ENCODE assay signal across 8 cellular contexts in the genomic region with DNA sequence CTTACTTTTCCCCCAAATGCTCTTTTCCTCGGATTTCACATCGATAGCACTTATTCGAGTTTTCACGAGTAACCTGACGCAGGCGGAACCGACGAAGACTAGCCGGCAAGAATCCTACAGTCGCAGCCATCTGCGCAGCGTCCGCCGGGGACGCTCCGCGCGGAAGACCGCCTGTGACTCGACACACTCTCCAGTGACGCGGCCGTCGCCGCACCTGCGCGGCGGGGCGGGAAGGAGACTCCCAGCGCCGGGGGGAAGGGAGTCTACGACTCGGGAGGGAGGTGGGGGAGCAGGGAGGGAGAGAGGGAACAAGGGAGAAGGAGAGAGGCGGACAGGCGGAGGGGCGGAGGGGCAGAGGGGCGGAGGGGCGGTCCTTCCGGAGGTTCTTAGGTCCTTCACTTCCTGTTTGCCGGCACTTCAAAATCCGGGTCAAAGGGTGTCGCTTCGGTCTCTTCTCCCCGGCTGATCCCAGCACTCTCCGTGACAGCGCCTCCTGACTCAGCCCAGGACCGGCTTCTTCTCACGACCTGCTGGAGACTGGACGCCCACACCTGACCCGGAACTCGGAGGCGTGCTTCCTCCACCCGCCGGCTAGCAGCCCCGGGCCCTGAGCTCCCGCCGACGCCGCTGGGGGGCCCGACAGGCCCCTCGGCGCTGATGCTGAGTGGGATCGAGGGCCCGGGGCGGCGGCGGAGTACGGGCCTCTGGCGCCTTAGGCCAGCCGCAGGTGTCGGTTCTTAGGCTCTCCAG. TPM values are rescaled to one million over a fixed set of nuclear protein-coding genes. Genes with fewer than 3 reads are reported as not detected.
DNase-seq lines count a peak whose midpoint lies in the region; ATAC-seq and TF ChIP-seq lines count a peak whose summit lies in the region.

A gene with protein sequence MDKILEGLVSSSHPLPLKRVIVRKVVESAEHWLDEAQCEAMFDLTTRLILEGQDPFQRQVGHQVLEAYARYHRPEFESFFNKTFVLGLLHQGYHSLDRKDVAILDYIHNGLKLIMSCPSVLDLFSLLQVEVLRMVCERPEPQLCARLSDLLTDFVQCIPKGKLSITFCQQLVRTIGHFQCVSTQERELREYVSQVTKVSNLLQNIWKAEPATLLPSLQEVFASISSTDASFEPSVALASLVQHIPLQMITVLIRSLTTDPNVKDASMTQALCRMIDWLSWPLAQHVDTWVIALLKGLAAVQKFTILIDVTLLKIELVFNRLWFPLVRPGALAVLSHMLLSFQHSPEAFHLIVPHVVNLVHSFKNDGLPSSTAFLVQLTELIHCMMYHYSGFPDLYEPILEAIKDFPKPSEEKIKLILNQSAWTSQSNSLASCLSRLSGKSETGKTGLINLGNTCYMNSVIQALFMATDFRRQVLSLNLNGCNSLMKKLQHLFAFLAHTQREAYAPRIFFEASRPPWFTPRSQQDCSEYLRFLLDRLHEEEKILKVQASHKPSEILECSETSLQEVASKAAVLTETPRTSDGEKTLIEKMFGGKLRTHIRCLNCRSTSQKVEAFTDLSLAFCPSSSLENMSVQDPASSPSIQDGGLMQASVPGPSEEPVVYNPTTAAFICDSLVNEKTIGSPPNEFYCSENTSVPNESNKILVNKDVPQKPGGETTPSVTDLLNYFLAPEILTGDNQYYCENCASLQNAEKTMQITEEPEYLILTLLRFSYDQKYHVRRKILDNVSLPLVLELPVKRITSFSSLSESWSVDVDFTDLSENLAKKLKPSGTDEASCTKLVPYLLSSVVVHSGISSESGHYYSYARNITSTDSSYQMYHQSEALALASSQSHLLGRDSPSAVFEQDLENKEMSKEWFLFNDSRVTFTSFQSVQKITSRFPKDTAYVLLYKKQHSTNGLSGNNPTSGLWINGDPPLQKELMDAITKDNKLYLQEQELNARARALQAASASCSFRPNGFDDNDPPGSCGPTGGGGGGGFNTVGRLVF (plus strand): TSS at position 415 of the 750 bp plus-strand sequence. CDS start 534 bp downstream, outside the sequence.

- H2AFZ ChIP-seq in IMR-90 (replicated peaks; ENCODE audit: low read length, poor library complexity), result peak within 1 kb of the TSS; percentile 94

- H3K4me1 ChIP-seq in IMR-90 (ENCODE audit: control insufficient read depth, insufficient read depth, low read length) (no peaks in the 10 kb centered on the region), mucosa of rectum (ENCODE audit: control insufficient read depth in 2 of 2, insufficient read depth in 2 of 2, low read length in 2 of 2) (peaks cover 24 to 25% of the 10 kb centered on the region in 2 donors)

- peak within 1 kb of the TSS; percentile 99 for H3K4me2 ChIP-seq in IMR-90 (ENCODE audit: low read depth, low read length)

- peak; percentile 88 for TF ChIP-seq POLR2A in IMR-90 (IDR thresholded peaks at IDR 0.05; ENCODE audit: low read depth, low read length)

- in situ Hi-C loops in IMR-90 (cut with MboI; ENCODE audit: low sequenced_read_pairs), result no loop called here

- TF ChIP-seq RAD21 in IMR-90 (IDR thresholded peaks at IDR 0.05; ENCODE audit: low read length), result no peak

- no peaks in the 10 kb centered on the region for H3K9me1 ChIP-seq in IMR-90 (ENCODE audit: insufficient read depth, low read length)

- TF ChIP-seq CTCF in IMR-90 (conservative IDR thresholded peaks at IDR 0.05; ENCODE audit: low read depth, low read length) (peak; percentile 14; the same call in 1 of the 2 replicates), epithelial cell of proximal tubule (conservative IDR thresholded peaks at IDR 0.05; ENCODE audit: low read depth, low read length) (peak; percentile 10)

- peak within 1 kb of the TSS; percentile 50; the same call in 1 of the 2 replicates for H4K91ac ChIP-seq in IMR-90 (ENCODE audit: insufficient read depth, low read depth, low read length)

- BruUV-seq in IMR-90 (replicated peaks; lab: Mats Ljungman, UMichigan), result no TSS peak

- POLR2A ChIA-PET in IMR-90 (lab: Charles Lee; ENCODE audit: unreplicated experiment), result no interaction called here

- H2AK9ac ChIP-seq in IMR-90 (replicated peaks; ENCODE audit: low read depth, low read length, poor library complexity), result peak within 1 kb of the TSS; percentile 89

- H4K20me1 ChIP-seq in IMR-90 (ENCODE audit: insufficient read depth, low read length), result peaks cover 13% of the 10 kb centered on the region

- peak within 1 kb of the TSS; percentile 81 for H2BK5ac ChIP-seq in IMR-90 (ENCODE audit: low read depth, low read length, poor library complexity, severe bottlenecking)

- WGBS in IMR-90 (ENCODE audit: extremely low coverage in 2 of 2, insufficient read length in 1 of 2), 2 experiments, result 1% methylated on average over 38 of the region's 71 CpGs; no CpG with 5 or more reads in 1 of the 2 experiments

- H3K36me3 ChIP-seq in IMR-90 (ENCODE audit: control insufficient read depth, insufficient read depth, low read length), result no peaks in the 10 kb centered on the region
- peaks cover 0 to 2% of the 10 kb centered on the region in 2 donors for H3K36me3 ChIP-seq in mucosa of rectum (ENCODE audit: control insufficient read depth in 2 of 2, insufficient read depth in 2 of 2, low read length in 2 of 2)

- H3K9me3 ChIP-seq in IMR-90 (ENCODE audit: control insufficient read depth, insufficient read depth, low read length) (no peaks in the 10 kb centered on the region), mucosa of rectum (ENCODE audit: control insufficient read depth in 2 of 2, low read length in 2 of 2) (no peaks in the 10 kb centered on the region)

- peak within 1 kb of the TSS; percentile 85 for H3K56ac ChIP-seq in IMR-90 (ENCODE audit: extremely low read depth, insufficient read depth, low read length)

- H3K23ac ChIP-seq in IMR-90 (ENCODE audit: low read depth, low read length), result peak within 1 kb of the TSS; percentile 94

- H3K18ac ChIP-seq in IMR-90 (ENCODE audit: low read depth, low read length), result peak within 1 kb of the TSS; percentile 26

- H3K79me1 ChIP-seq in IMR-90 (ENCODE audit: low read depth in 1 of 2, low read length in 2 of 2), result peaks cover 6 to 26% of the 10 kb centered on the region in 2 experiments; a peak in 3 of 4 replicates

- ATAC-seq in GM21528 (IDR thresholded peaks at IDR 0.05; ENCODE audit: low FRiP score, unreplicated experiment) (peak; percentile 78), IMR-90 (ENCODE audit: low read depth) (peak; percentile 88)

- peak within 1 kb of the TSS; percentile 81 to 83 for H4K8ac ChIP-seq in IMR-90 (ENCODE audit: low read depth in 2 of 2, low read length in 2 of 2)

- H2AK5ac ChIP-seq in IMR-90 (ENCODE audit: low read depth, low read length), result peak within 1 kb of the TSS; percentile 23

- H3K27ac ChIP-seq in IMR-90 (ENCODE audit: insufficient read depth, low read length), result peak within 1 kb of the TSS; percentile 87
- peak within 1 kb of the TSS; percentile 90 to 94 for H3K27ac ChIP-seq in mucosa of rectum (ENCODE audit: low read depth in 2 of 2, low read length in 2 of 2)

- H3K4ac ChIP-seq in IMR-90 (ENCODE audit: low read depth, low read length), result peak within 1 kb of the TSS; percentile 81

- H3K27me3 ChIP-seq in IMR-90 (ENCODE audit: control insufficient read depth, insufficient read depth, low read length) (no peaks in the 10 kb centered on the region), mucosa of rectum (ENCODE audit: control insufficient read depth in 2 of 2, insufficient read depth in 2 of 2, low read length in 2 of 2) (no peaks in the 10 kb centered on the region)

- H3K4me3 ChIP-seq in IMR-90 (ENCODE audit: insufficient read depth, low read depth, low read length) (peak within 1 kb of the TSS; percentile 74), epithelial cell of proximal tubule (ENCODE audit: low read depth, low read length) (peak within 1 kb of the TSS; percentile 93), mucosa of rectum (ENCODE audit: low read length in 2 of 2) (peak within 1 kb of the TSS; percentile 95 to 96)

- H2BK120ac ChIP-seq in IMR-90 (ENCODE audit: low read depth, low read length), result peak within 1 kb of the TSS; percentile 57

- intact Hi-C loops in IMR-90 (cut with micrococcal nuclease), result loop anchor here (2.0 to 10.0 kb wide), 4 partner anchors 200 to 1057 kb away; a partner anchor contains a TSS

- peak within 1 kb of the TSS; percentile 16; the same call in 1 of the 3 replicates for H2BK15ac ChIP-seq in IMR-90 (ENCODE audit: low read depth, low read length)

- DNase-seq in DMS114 treated with DMSO at 0.1 percent for 48 hours (lab: John Stamatoyannopoulos, UW; ENCODE audit: unreplicated experiment) (peak; percentile 77), IMR-90 (peak; percentile 94), OCI-M1 (lab: John Stamatoyannopoulos, UW) (peak; percentile 96), activated T-cell treated with anti-CD3 and anti-CD28 coated beads for 48 hours (ENCODE audit: low read depth) (peak; percentile 86), epithelial cell of proximal tubule (ENCODE audit: low read depth) (peak; percentile 76)
- peak; percentile 91 for DNase-seq in stimulated activated CD8-positive, alpha-beta memory T cell treated with anti-CD3 and anti-CD28 coated beads, Interleukin-4, amount 100 ng/mL, for 48 hours

- H3K9ac ChIP-seq in IMR-90 (ENCODE audit: low read depth, low read length) (peak within 1 kb of the TSS; percentile 98), mucosa of rectum (ENCODE audit: low read depth in 1 of 2, low read length in 2 of 2) (peak within 1 kb of the TSS; percentile 95 to 96)

- CTCF ChIA-PET in IMR-90 (lab: Yijun Ruan, JAX), result no interaction called here

- H3K14ac ChIP-seq in IMR-90 (replicated peaks; ENCODE audit: low read depth, low read length), result peak within 1 kb of the TSS; percentile 75

- H4K5ac ChIP-seq in IMR-90 (ENCODE audit: low read depth, low read length), result peak within 1 kb of the TSS; percentile 77

- no peak within 1 kb of the TSS for H2BK20ac ChIP-seq in IMR-90 (ENCODE audit: low read depth, low read length)

- dilution Hi-C loops in IMR-90 (cut with HindIII; ENCODE audit: low sequenced_read_pairs, unreplicated experiment), result no loop called here

TF ChIP-seq in IMR-90, 13 proteins besides CTCF, POLR2A, EP300 and RAD21 (continues in another document):
- TF ChIP-seq FOS (IDR thresholded peaks at IDR 0.05; ENCODE audit: low read depth, low read length) (peak; percentile 38), CHD1 (IDR thresholded peaks at IDR 0.05; ENCODE audit: low read depth, low read length) (no peak; the same call in 1 of the 2 replicates), BHLHE40 (IDR thresholded peaks at IDR 0.05; ENCODE audit: low read depth, low read length) (peak; percentile 5; the same call in 1 of the 2 replicates)
- TF ChIP-seq, protein P1, sequence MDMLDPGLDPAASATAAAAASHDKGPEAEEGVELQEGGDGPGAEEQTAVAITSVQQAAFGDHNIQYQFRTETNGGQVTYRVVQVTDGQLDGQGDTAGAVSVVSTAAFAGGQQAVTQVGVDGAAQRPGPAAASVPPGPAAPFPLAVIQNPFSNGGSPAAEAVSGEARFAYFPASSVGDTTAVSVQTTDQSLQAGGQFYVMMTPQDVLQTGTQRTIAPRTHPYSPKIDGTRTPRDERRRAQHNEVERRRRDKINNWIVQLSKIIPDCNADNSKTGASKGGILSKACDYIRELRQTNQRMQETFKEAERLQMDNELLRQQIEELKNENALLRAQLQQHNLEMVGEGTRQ (IDR thresholded peaks at IDR 0.05; ENCODE audit: low read depth, low read length), result 0 out of 2 replicates have a peak, but pooled peaks have one; percentile 10

RNA-seq across cellular contexts. Expression of the gene that starts here (rescaled TPM):
- total RNA-seq in IMR-90 (2012; rRNA removed) (16.4 and 17.0 TPM in 2 replicates), epithelial cell of proximal tubule (13.7 and 21.2 TPM in 2 replicates)
- polyA plus RNA-seq in IMR-90 (2012; rRNA removed), result 5.1 and 5.5 TPM in 2 replicates
- 3.1 and 3.7 TPM in 2 replicates for polyA plus RNA-seq in IMR-90 (2012; cell fraction: cytosol; rRNA removed)
- polyA plus RNA-seq in IMR-90 (2012; cell fraction: nucleus; rRNA removed; ENCODE audit: low replicate concordance), result 3.3 and 5.5 TPM in 2 replicates

Comparison
In these comparisons a context has a peak if more than half of its experiments do, and no peak if none do; other contexts are left out.
1. Peak in every context shown above with its lines: DNase-seq, ATAC-seq, H3K4me3 ChIP-seq and H3K27ac ChIP-seq.